19 cellular contexts compared by ENCODE assay signal in the genomic region with DNA sequence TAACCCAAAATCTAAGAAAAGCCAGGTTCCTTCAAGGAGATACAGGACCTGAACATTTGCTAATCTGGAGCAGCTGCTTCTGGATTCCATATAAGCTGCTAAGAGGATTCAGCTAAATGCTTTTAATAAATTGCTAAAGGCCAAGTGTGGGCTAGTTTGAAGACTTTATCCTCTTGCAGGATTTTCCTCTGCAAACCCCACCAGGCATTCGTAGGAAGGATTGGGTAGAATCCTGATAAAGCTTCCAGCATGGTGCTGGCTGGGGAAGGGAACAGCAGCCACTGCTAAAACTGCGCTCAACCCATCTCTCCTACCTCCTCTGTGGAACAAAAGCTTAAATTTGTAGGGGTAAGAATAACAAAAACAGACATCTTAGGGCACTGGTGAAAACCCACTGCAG.
DNase-seq lines count a peak whose midpoint lies in the region; ATAC-seq and TF ChIP-seq lines count a peak whose summit lies in the region.
"Had no signal": no experiment of that assay in that cellular context is flagged by ENCODE, and none has a peak within 500 bp of the region (broad histone marks: within the 10 kb centered on the region; RNA-seq: fewer than 3 reads in every experiment).

No MANE protein-coding gene starts in this region.

- ATAC-seq in HG03108 (IDR thresholded peaks at IDR 0.05; ENCODE audit: unreplicated experiment): no peak
- ATAC-seq: GM12878 had no signal

- intact Hi-C loops in vagina (cut with DNase I): no loop called here

- H3K4me3 ChIP-seq in WERI-Rb-1 (ENCODE audit: low read depth, low read length) (no peak overlapping the region), vagina (no peak overlapping the region)
- H3K4me3 ChIP-seq: GM12878, GM23248 had no signal

- H3K27ac ChIP-seq in WERI-Rb-1 (peak overlapping the region; percentile 79), vagina (no peak overlapping the region)
- H3K27ac ChIP-seq: GM23248 had no signal

- H3K9me3 ChIP-seq in WERI-Rb-1 (ENCODE audit: severe bottlenecking): peaks cover 3% of the 10 kb centered on the region
- H3K9me3 ChIP-seq in vagina: no peaks in the 10 kb centered on the region

- no peak for TF ChIP-seq POLR2A in vagina (IDR thresholded peaks at IDR 0.05)

- DNase-seq in D341Med (ENCODE audit: low spot score) (peak; percentile 60), NCI-H82 (lab: John Stamatoyannopoulos, UW) (peak; percentile 96), WERI-Rb-1 (peak; percentile 66), vagina (ENCODE audit: extremely low spot score in 2 of 2) (no peak), UCSD-AML1 (lab: John Stamatoyannopoulos, UW; ENCODE audit: unreplicated experiment) (no peak)
- DNase-seq: 8988T; C1 segment of cervical spinal cord; Calu3; CD4-positive, alpha-beta memory T cell; COR-L47; DMS 273 treated with DMSO at 0.1 percent for 48 hours; DMS79; EL; GDM1; GM23248; H7; HCEC 1CT had no signal

- TF ChIP-seq CTCF in WERI-Rb-1 (IDR thresholded peaks at IDR 0.05; ENCODE audit: low read depth, low read length) (no peak), vagina (IDR thresholded peaks at IDR 0.05) (no peak)

- H3K36me3 ChIP-seq in WERI-Rb-1 (no peaks in the 10 kb centered on the region), vagina (no peaks in the 10 kb centered on the region)

- H3K27me3 ChIP-seq in WERI-Rb-1 (ENCODE audit: insufficient read depth, low read depth, severe bottlenecking) (no peaks in the 10 kb centered on the region), vagina (no peaks in the 10 kb centered on the region)

- no peaks in the 10 kb centered on the region for H3K4me1 ChIP-seq in vagina

Comparison
In these comparisons a context has a peak if more than half of its experiments do, and no peak if none do; other contexts are left out.
1. DNase-seq: peak in D341Med (single experiment), NCI-H82 (single experiment) and WERI-Rb-1 (single experiment); none in vagina (0 of 2) and UCSD-AML1 (single experiment).